Comparison of ENCODE assay signal across 9 cellular contexts in genomic region chr22:42648017-42648367, GRCh38. TPM values are rescaled to one million over a fixed set of nuclear protein-coding genes. Genes with fewer than 3 reads are reported as not detected.
DNase-seq lines count a peak whose midpoint lies in the region; ATAC-seq, FAIRE-seq and TF ChIP-seq lines count a peak whose summit lies in the region.
"Had no signal": no experiment of that assay in that cellular context is flagged by ENCODE, and none has a peak within 500 bp of the region (broad histone marks: within the 10 kb centered on the region; RNA-seq: fewer than 3 reads in every experiment).

No MANE protein-coding gene starts in this region.

- peak overlapping the region; percentile 87 for H3K9ac ChIP-seq in SK-N-SH
- H3K9ac ChIP-seq in keratinocyte (ENCODE audit: control insufficient read depth, extremely low read depth, insufficient read depth, low read length): peak overlapping the region; percentile 95
- H3K9ac ChIP-seq in stomach smooth muscle (ENCODE audit: low read length in 2 of 2): peak overlapping the region; percentile 72 to 84

- TF ChIP-seq CTCF in SK-N-SH (IDR thresholded peaks at IDR 0.05): no peak
- no peak for TF ChIP-seq CTCF in keratinocyte (optimal IDR thresholded peaks at IDR 0.05 in 1 of 3, IDR thresholded peaks at IDR 0.05 in 1 of 3, conservative IDR thresholded peaks at IDR 0.05 in 1 of 3; ENCODE audit: extremely low read depth in 1 of 3, insufficient read depth in 2 of 3, low read length in 3 of 3)

- POLR2A ChIA-PET in SK-N-SH (lab: Yijun Ruan, JAX): interaction anchor here (1.1 kb wide), 1 partner anchor 33 kb away, joined by 5 read pairs; the partner anchor contains the start of gene POLDIP3
- POLR2A ChIA-PET in activated naive CD8-positive, alpha-beta T cell treated with anti-CD3 and anti-CD28 coated beads, Interleukin-2, amount 10 ng/mL, durations not matched to agents 7 days and 5 days (lab: Charles Lee): interaction anchor here (4.9 kb wide), 1 partner anchor 33 kb away, joined by 61 read pairs; the partner anchor contains the start of gene POLDIP3

- peaks cover 14% of the 10 kb centered on the region for H3K4me1 Mint-ChIP-seq in activated naive CD8-positive, alpha-beta T cell treated with anti-CD3 and anti-CD28 coated beads, Interleukin-2, amount 10 ng/mL, durations not matched to agents 7 days and 5 days

- no peaks in the 10 kb centered on the region for H3K9me3 Mint-ChIP-seq in activated naive CD8-positive, alpha-beta T cell treated with anti-CD3 and anti-CD28 coated beads, Interleukin-2, amount 10 ng/mL, durations not matched to agents 7 days and 5 days

- H3K36me3 ChIP-seq in SK-N-SH (replicated peaks in 1 of 2; ENCODE audit: control insufficient read depth in 1 of 2, insufficient read depth in 2 of 2, low read length in 1 of 2) (no peaks in the 10 kb centered on the region), keratinocyte (ENCODE audit: control insufficient read depth in 2 of 2, extremely low read depth in 1 of 2, insufficient read depth in 2 of 2, low read length in 2 of 2) (peaks cover 0 to 2% of the 10 kb centered on the region in 2 experiments), stomach smooth muscle (ENCODE audit: control insufficient read depth in 2 of 2, insufficient read depth in 2 of 2, low read length in 2 of 2) (no peaks in the 10 kb centered on the region)

- ATAC-seq in SK-N-SH treated with all-trans-retinoic acid at 6 μM for 48 hours: no peak
- ATAC-seq in activated naive CD8-positive, alpha-beta T cell treated with anti-CD3 and anti-CD28 coated beads, Interleukin-2, amount 10 ng/mL, durations not matched to agents 7 days and 5 days (ENCODE audit: low read depth): no peak
- ATAC-seq in HG03196 (IDR thresholded peaks at IDR 0.05; ENCODE audit: unreplicated experiment): no peak

- 100% methylated on average over 1 of the region's 4 CpGs for WGBS in SK-N-SH (ENCODE audit: low lambda C conversion rate)

- TF ChIP-seq POLR2A in H54 (IDR thresholded peaks at IDR 0.05; ENCODE audit: low read depth, low read length): no peak

- dilution Hi-C loops in keratinocyte (cut with MboI; ENCODE audit: extremely low pct_ligation_motif_present, low sequenced_read_pairs): no loop called here

- H3K27me3 ChIP-seq in SK-N-SH (ENCODE audit: insufficient read depth) (no peaks in the 10 kb centered on the region), keratinocyte (ENCODE audit: control insufficient read depth, extremely low read depth, insufficient read depth, low read length) (no peaks in the 10 kb centered on the region), stomach smooth muscle (ENCODE audit: control insufficient read depth in 1 of 2, insufficient read depth in 2 of 2, low read length in 2 of 2) (no peaks in the 10 kb centered on the region)

- FAIRE-seq in keratinocyte (lab: Jason Lieb, UNC) (no peak), H54 (lab: Jason Lieb, UNC) (no peak)

- H3K9me3 ChIP-seq in SK-N-SH: no peaks in the 10 kb centered on the region
- H3K9me3 ChIP-seq in keratinocyte (ENCODE audit: control insufficient read depth, low read depth, low read length): no peaks in the 10 kb centered on the region
- no peaks in the 10 kb centered on the region for H3K9me3 ChIP-seq in stomach smooth muscle (ENCODE audit: control insufficient read depth in 2 of 2, low read length in 2 of 2)

- H2AFZ ChIP-seq in SK-N-SH (ENCODE audit: low read depth) (no peak overlapping the region), keratinocyte (ENCODE audit: control insufficient read depth, low read length) (no peak overlapping the region)

- H3K9me2 ChIP-seq in SK-N-SH: no peaks in the 10 kb centered on the region

- TF ChIP-seq EP300 in SK-N-SH (IDR thresholded peaks at IDR 0.05; ENCODE audit: borderline replicate concordance in 1 of 2, low read depth in 1 of 2, low read length in 1 of 2): no peak

- peaks cover 2% of the 10 kb centered on the region for H3K36me3 Mint-ChIP-seq in activated naive CD8-positive, alpha-beta T cell treated with anti-CD3 and anti-CD28 coated beads, Interleukin-2, amount 10 ng/mL, durations not matched to agents 7 days and 5 days

- TF ChIP-seq RAD21 in SK-N-SH (IDR thresholded peaks at IDR 0.05; ENCODE audit: low read length): no peak

- no peaks in the 10 kb centered on the region for H3K27me3 Mint-ChIP-seq in activated naive CD8-positive, alpha-beta T cell treated with anti-CD3 and anti-CD28 coated beads, Interleukin-2, amount 10 ng/mL, durations not matched to agents 7 days and 5 days

- no peaks in the 10 kb centered on the region for H3F3A ChIP-seq in SK-N-SH (replicated peaks; ENCODE audit: insufficient read depth)

- H3K79me2 ChIP-seq in SK-N-SH (ENCODE audit: insufficient read depth): peaks cover 60% of the 10 kb centered on the region
- peaks cover 57% of the 10 kb centered on the region for H3K79me2 ChIP-seq in keratinocyte (ENCODE audit: control insufficient read depth, insufficient read depth, low read length)

- no peak for DNase-seq in SK-N-SH
- DNase-seq in activated naive CD8-positive, alpha-beta T cell treated with anti-CD3 and anti-CD28 coated beads, Interleukin-2, amount 10 ng/mL, durations not matched to agents 7 days and 5 days: no peak
- DNase-seq in keratinocyte (ENCODE audit: low read depth, low spot score): no peak
- DNase-seq in HCEC 1CT: no peak
- DNase-seq in H54 (ENCODE audit: insufficient read length, low spot score): no peak

- peaks cover 0 to 6% of the 10 kb centered on the region in 2 experiments; a peak in 1 of 4 replicates for H3K4me1 ChIP-seq in SK-N-SH (ENCODE audit: control insufficient read depth in 1 of 2, insufficient read depth in 2 of 2, low read depth in 1 of 2, low read length in 1 of 2)
- H3K4me1 ChIP-seq in keratinocyte (ENCODE audit: control insufficient read depth, extremely low read depth, insufficient read depth, low read length): peaks cover 46% of the 10 kb centered on the region
- H3K4me1 ChIP-seq in stomach smooth muscle (ENCODE audit: control insufficient read depth, insufficient read depth, low read length): peaks cover 64% of the 10 kb centered on the region

- H3K9me1 ChIP-seq in keratinocyte (ENCODE audit: control insufficient read depth, extremely low read depth, insufficient read depth, low read length): peaks cover 2% of the 10 kb centered on the region

- peak overlapping the region; percentile 96 for H3K4me3 Mint-ChIP-seq in activated naive CD8-positive, alpha-beta T cell treated with anti-CD3 and anti-CD28 coated beads, Interleukin-2, amount 10 ng/mL, durations not matched to agents 7 days and 5 days

- H3K27ac ChIP-seq in SK-N-SH (ENCODE audit: low read depth in 2 of 2, low read length in 1 of 2): no peak overlapping the region
- H3K27ac ChIP-seq in keratinocyte (ENCODE audit: control insufficient read depth, insufficient read depth, low read length): peak overlapping the region; percentile 88
- peak overlapping the region; percentile 84 for H3K27ac ChIP-seq in stomach smooth muscle (ENCODE audit: low read length)

- H3K27ac Mint-ChIP-seq in activated naive CD8-positive, alpha-beta T cell treated with anti-CD3 and anti-CD28 coated beads, Interleukin-2, amount 10 ng/mL, durations not matched to agents 7 days and 5 days: peak overlapping the region; percentile 98

- H3K4me2 ChIP-seq in SK-N-SH (peak overlapping the region; percentile 82), keratinocyte (ENCODE audit: control insufficient read depth, extremely low read depth, insufficient read depth, low read depth, low read length) (peak overlapping the region; percentile 98)

- H4K20me1 ChIP-seq in SK-N-SH (ENCODE audit: insufficient read depth) (peaks cover 6% of the 10 kb centered on the region; the same call in 1 of the 2 replicates), keratinocyte (ENCODE audit: control insufficient read depth, extremely low read depth, insufficient read depth, low read length) (no peaks in the 10 kb centered on the region)

- H3K4me3 ChIP-seq in SK-N-SH (ENCODE audit: low read depth in 2 of 2, low read length in 1 of 2) (peak overlapping the region; percentile 72 to 77), keratinocyte (ENCODE audit: control insufficient read depth in 2 of 3, extremely low read depth in 1 of 3, insufficient read depth in 2 of 3, low read depth in 1 of 3, low read length in 3 of 3) (peak overlapping the region; percentile 74 to 98 (median 90)), stomach smooth muscle (ENCODE audit: low read length in 2 of 2) (peak overlapping the region; percentile 70 to 98)

- CTCF ChIA-PET in SK-N-SH (lab: Yijun Ruan, JAX): no interaction called here

RNA-seq across cellular contexts. Expression of gene CYB5R3, which starts 1.2 kb away (rescaled TPM):
- polyA plus RNA-seq in SK-N-SH (2012; rRNA removed): 86.8 and 106 TPM in 2 replicates
- 56.6 and 75.2 TPM in 2 replicates for polyA plus RNA-seq in SK-N-SH (2012; cell fraction: cytosol; rRNA removed)
- polyA plus RNA-seq in SK-N-SH (2012; cell fraction: nucleus; rRNA removed): 58.9 and 65.5 TPM in 2 replicates
- total RNA-seq in activated naive CD8-positive, alpha-beta T cell treated with anti-CD3 and anti-CD28 coated beads, Interleukin-2, amount 10 ng/mL, durations not matched to agents 7 days and 5 days: 10 to 100 TPM; 61.3 to 65.4 TPM
- 92.3 to 130 TPM (median 102 TPM) in 3 replicates for polyA plus RNA-seq in keratinocyte
- polyA plus RNA-seq in keratinocyte (2011; ENCODE audit: low read depth): 25.3 TPM
- polyA plus RNA-seq in keratinocyte (2011; cell fraction: cytosol; rRNA removed): 97.1 and 168 TPM in 2 replicates
- 81.0 and 113 TPM in 2 replicates for polyA plus RNA-seq in keratinocyte (2011; cell fraction: nucleus; rRNA removed)
- polyA plus RNA-seq in keratinocyte (2012; ENCODE audit: low replicate concordance): 103 and 190 TPM in 2 replicates
- 105 to 302 TPM (median 113 TPM) in 3 replicates for polyA minus RNA-seq in keratinocyte
- 191 TPM for polyA minus RNA-seq in keratinocyte (2011; cell fraction: cytosol; rRNA and poly(A)+ RNA removed)
- 57.7 and 69.0 TPM in 2 replicates for polyA minus RNA-seq in keratinocyte (2011; cell fraction: nucleus; rRNA and poly(A)+ RNA removed)

RNA-seq across cellular contexts. Expression of gene ATP5MGL, which starts 7.6 kb away (rescaled TPM):
- polyA plus RNA-seq in SK-N-SH (2012; rRNA removed): not detected in 2 replicates
- polyA plus RNA-seq in SK-N-SH (2012; cell fraction: cytosol; rRNA removed): not detected in 2 replicates
- 0.07 TPM in 1 of 2 replicates, not detected in the other for polyA plus RNA-seq in SK-N-SH (2012; cell fraction: nucleus; rRNA removed)
- total RNA-seq in activated naive CD8-positive, alpha-beta T cell treated with anti-CD3 and anti-CD28 coated beads, Interleukin-2, amount 10 ng/mL, durations not matched to agents 7 days and 5 days: 1 to 10 TPM; 1.3 to 1.9 TPM
- polyA plus RNA-seq in keratinocyte: not detected in 3 replicates
- 0.46 TPM for polyA plus RNA-seq in keratinocyte (2011; ENCODE audit: low read depth)
- polyA plus RNA-seq in keratinocyte (2011; cell fraction: cytosol; rRNA removed): 0.14 TPM in 1 of 2 replicates, not detected in the other
- polyA plus RNA-seq in keratinocyte (2011; cell fraction: nucleus; rRNA removed): 0.22 and 0.28 TPM in 2 replicates
- not detected in 2 replicates for polyA plus RNA-seq in keratinocyte (2012; ENCODE audit: low replicate concordance)
- 0.33 to 2.7 TPM in 2 of 3 replicates, not detected in the other for polyA minus RNA-seq in keratinocyte
- polyA minus RNA-seq in keratinocyte (2011; cell fraction: cytosol; rRNA and poly(A)+ RNA removed): not detected
- 0.63 TPM in 1 of 2 replicates, not detected in the other for polyA minus RNA-seq in keratinocyte (2011; cell fraction: nucleus; rRNA and poly(A)+ RNA removed)
- total RNA-seq: A172 had no signal

RNA-seq across cellular contexts. Expression of gene POLDIP3, which starts 33.3 kb away (rescaled TPM):
- 18.8 and 21.6 TPM in 2 replicates for polyA plus RNA-seq in SK-N-SH (2012; rRNA removed)
- polyA plus RNA-seq in SK-N-SH (2012; cell fraction: cytosol; rRNA removed): 13.3 and 16.1 TPM in 2 replicates
- 29.7 and 30.3 TPM in 2 replicates for polyA plus RNA-seq in SK-N-SH (2012; cell fraction: nucleus; rRNA removed)
- 10 to 100 TPM; 84.7 to 86.0 TPM for total RNA-seq in activated naive CD8-positive, alpha-beta T cell treated with anti-CD3 and anti-CD28 coated beads, Interleukin-2, amount 10 ng/mL, durations not matched to agents 7 days and 5 days
- polyA plus RNA-seq in keratinocyte: 38.5 to 41.9 TPM (median 38.7 TPM) in 3 replicates
- 25.1 TPM for polyA plus RNA-seq in keratinocyte (2011; ENCODE audit: low read depth)
- 35.2 and 37.0 TPM in 2 replicates for polyA plus RNA-seq in keratinocyte (2011; cell fraction: cytosol; rRNA removed)
- 53.9 and 59.9 TPM in 2 replicates for polyA plus RNA-seq in keratinocyte (2011; cell fraction: nucleus; rRNA removed)
- polyA plus RNA-seq in keratinocyte (2012; ENCODE audit: low replicate concordance): 38.2 and 44.5 TPM in 2 replicates
- 33.9 to 36.7 TPM (median 34.8 TPM) in 3 replicates for polyA minus RNA-seq in keratinocyte
- polyA minus RNA-seq in keratinocyte (2011; cell fraction: cytosol; rRNA and poly(A)+ RNA removed): 19.0 TPM
- 22.8 and 31.6 TPM in 2 replicates for polyA minus RNA-seq in keratinocyte (2011; cell fraction: nucleus; rRNA and poly(A)+ RNA removed)

Comparison
In these comparisons a context has a peak if more than half of its experiments do, and no peak if none do; other contexts are left out.
1. H3K27ac ChIP-seq: peak in keratinocyte (single experiment) and stomach smooth muscle (single experiment); none in SK-N-SH (0 of 2).
2. Peak in every context shown above with its lines, with median percentiles within 50 percentile points of each other: H3K4me3 ChIP-seq and H3K9ac ChIP-seq.